ENCODE assay signal across 29 cellular contexts in genomic region chr4:34880246-34880645, GRCh38.
DNase-seq lines count a peak whose midpoint lies in the region; ATAC-seq, FAIRE-seq and TF ChIP-seq lines count a peak whose summit lies in the region.
"Had no signal": no experiment of that assay in that cellular context is flagged by ENCODE, and none has a peak within 500 bp of the region (broad histone marks: within the 10 kb centered on the region; RNA-seq: fewer than 3 reads in every experiment).

No MANE protein-coding gene starts in this region.

- FAIRE-seq in D721Med (lab: Jason Lieb, UNC) = peak; percentile 25
- FAIRE-seq: A549 had no signal

- TF ChIP-seq CTCF in D721Med (IDR thresholded peaks at IDR 0.05; ENCODE audit: insufficient read depth, missing control alignments) (no peak), neural cell (IDR thresholded peaks at IDR 0.05; ENCODE audit: poor library complexity, severe bottlenecking) (no peak)

- peak; percentile 96 for TF ChIP-seq EP300 in neural cell (conservative IDR thresholded peaks at IDR 0.05; ENCODE audit: poor library complexity, severe bottlenecking)

- no peak for TF ChIP-seq RAD21 in neural cell (conservative IDR thresholded peaks at IDR 0.05)

- no peak overlapping the region for H2AFZ ChIP-seq in neural cell (ENCODE audit: low read depth, low read length)

- DNase-seq in D721Med (ENCODE audit: insufficient read length, low spot score) (no peak), epidermal melanocyte (ENCODE audit: insufficient read length, low spot score) (no peak)
- DNase-seq: 8988T; ACHN; AML-193; BE2C; C1 segment of cervical spinal cord; Caco-2; Calu3; CD4-positive, alpha-beta memory T cell; CD4-positive, alpha-beta T cell; CD4-positive, CD25-positive, alpha-beta regulatory T cell; CD8-positive, alpha-beta memory T cell; CD8-positive, alpha-beta T cell; COR-L47; DMS 273 treated with DMSO at 0.1 percent for 48 hours; DMS153; DMS53; DMS79; DMS79 treated with DMSO at 0.1 percent for 48 hours; DND-41; EL had no signal

- H3K27ac ChIP-seq in neural cell (ENCODE audit: low read length) = peak overlapping the region; percentile 41
- H3K27ac ChIP-seq: 22Rv1; A549; BLaER1; BLaER1 treated with 17β-estradiol and CSF1 and Interleukin-3, amounts not matched to agents 10 nM and 100 nM; C4-2B had no signal

- H3K4me2 ChIP-seq in neural cell (ENCODE audit: low read length) = no peak overlapping the region
- H3K4me2 ChIP-seq: A549; BLaER1; BLaER1 treated with 17β-estradiol and CSF1 and Interleukin-3, amounts not matched to agents 10 nM and 100 nM had no signal

- H3K9me2 ChIP-seq in neural cell (ENCODE audit: insufficient read depth, low read length) = no peaks in the 10 kb centered on the region

- no peak for ATAC-seq in HG03342 (IDR thresholded peaks at IDR 0.05; ENCODE audit: unreplicated experiment)
- ATAC-seq: A549; CD8-positive, alpha-beta T cell had no signal

- H3F3A ChIP-seq in neural cell (ENCODE audit: insufficient read depth, low read length, poor library complexity, severe bottlenecking) = no peaks in the 10 kb centered on the region

- H3K4me3 ChIP-seq in neural cell (ENCODE audit: low read length) = no peak overlapping the region
- H3K4me3 ChIP-seq: A549; BLaER1; BLaER1 treated with 17β-estradiol and CSF1 and Interleukin-3, amounts not matched to agents 10 nM and 100 nM had no signal

- H3K79me2 ChIP-seq in neural cell (replicated peaks; ENCODE audit: insufficient read depth, low read length) = no peaks in the 10 kb centered on the region

- H4K20me1 ChIP-seq in neural cell (ENCODE audit: insufficient read depth) = no peaks in the 10 kb centered on the region
- H4K20me1 ChIP-seq: BLaER1; BLaER1 treated with 17β-estradiol and CSF1 and Interleukin-3, amounts not matched to agents 10 nM and 100 nM had no signal

- no peaks in the 10 kb centered on the region for H3K36me3 ChIP-seq in neural cell (ENCODE audit: insufficient read depth, low read length)
- H3K36me3 ChIP-seq: BE2C; BLaER1; BLaER1 treated with 17β-estradiol and CSF1 and Interleukin-3, amounts not matched to agents 10 nM and 100 nM had no signal

- H3K27me3 ChIP-seq in neural cell (ENCODE audit: insufficient read depth, low read depth, low read length) = no peaks in the 10 kb centered on the region
- H3K27me3 ChIP-seq: BE2C; BLaER1; BLaER1 treated with 17β-estradiol and CSF1 and Interleukin-3, amounts not matched to agents 10 nM and 100 nM had no signal

- no peaks in the 10 kb centered on the region for H3K9me3 ChIP-seq in neural cell (ENCODE audit: low read length)
- H3K9me3 ChIP-seq: A549; BE2C; BLaER1; BLaER1 treated with 17β-estradiol and CSF1 and Interleukin-3, amounts not matched to agents 10 nM and 100 nM; Caco-2 had no signal

- H3K9ac ChIP-seq in neural cell (ENCODE audit: low read length) = no peak overlapping the region
- H3K9ac ChIP-seq: BLaER1; BLaER1 treated with 17β-estradiol and CSF1 and Interleukin-3, amounts not matched to agents 10 nM and 100 nM had no signal

TF ChIP-seq in neural cell, 6 proteins besides CTCF, POLR2A, EP300 and RAD21:
- TF ChIP-seq POLR2AphosphoS5 (IDR thresholded peaks at IDR 0.05) (peak; percentile 85), REST (IDR thresholded peaks at IDR 0.05; ENCODE audit: borderline replicate concordance) (peak; percentile 62), SMC3 (conservative IDR thresholded peaks at IDR 0.05; ENCODE audit: poor library complexity) (no peak)
